Comparison of ENCODE assay signal across 8 cellular contexts in genomic region chr10:128047337-128047736, GRCh38.
A peak's percentile ranks its signal among the peaks of the same experiment; 100 is the strongest.
DNase-seq lines count a peak whose midpoint lies in the region; ATAC-seq, FAIRE-seq and TF ChIP-seq lines count a peak whose summit lies in the region.

No MANE protein-coding gene starts in this region.

- H3K9me3 ChIP-seq in Peyer's patch, result no peaks in the 10 kb centered on the region
- no peaks in the 10 kb centered on the region for H3K9me3 ChIP-seq in right atrium auricular region
- no peaks in the 10 kb centered on the region for H3K9me3 ChIP-seq in spleen

- FAIRE-seq in GM18507 (lab: Jason Lieb, UNC), result peak; percentile 97

- H3K36me3 ChIP-seq in Peyer's patch (peaks cover 0 to under 1% (median 0%) of the 10 kb centered on the region in 3 donors), right atrium auricular region (peaks cover 11% of the 10 kb centered on the region), spleen (peaks cover 0 to 54% (median 8%) of the 10 kb centered on the region in 6 donors)

- TF ChIP-seq POLR2A in Peyer's patch (IDR thresholded peaks at IDR 0.05) (peak; percentile 32 to 83), spleen (IDR thresholded peaks at IDR 0.05) (peak; percentile 64 to 76 (median 70))

- 16 to 47% (median 18%) methylated on average over 6 to 16 of the region's 16 CpGs for WGBS in spleen, 5 donors

- peak; percentile 98 for ATAC-seq in HG02885 (IDR thresholded peaks at IDR 0.05; ENCODE audit: poor library complexity, unreplicated experiment)

- no peaks in the 10 kb centered on the region for H3K27me3 ChIP-seq in Peyer's patch
- H3K27me3 ChIP-seq in right atrium auricular region, result no peaks in the 10 kb centered on the region
- no peaks in the 10 kb centered on the region for H3K27me3 ChIP-seq in spleen (replicated peaks in 1 of 7)

- H3K4me1 ChIP-seq in Peyer's patch, result peaks cover 4 to 31% (median 13%) of the 10 kb centered on the region in 4 donors
- peaks cover 0 to 52% of the 10 kb centered on the region in 2 donors for H3K4me1 ChIP-seq in right atrium auricular region
- peaks cover 21 to 80% (median 65%) of the 10 kb centered on the region in 6 donors for H3K4me1 ChIP-seq in spleen

- TF ChIP-seq CTCF in Peyer's patch (IDR thresholded peaks at IDR 0.05) (no peak), right atrium auricular region (IDR thresholded peaks at IDR 0.05) (no peak), spleen (IDR thresholded peaks at IDR 0.05 in 8 of 11, conservative IDR thresholded peaks at IDR 0.05 in 3 of 11) (peak in 5 of 11 experiments; percentile 18 to 44 (median 26)), foreskin fibroblast (IDR thresholded peaks at IDR 0.05; ENCODE audit: low read depth, low read length) (no peak)

- intact Hi-C loops in spleen (cut with DNase I; ENCODE audit: low total_unique reads), result no loop called here

- H3K27ac ChIP-seq in Peyer's patch, result peak overlapping the region; percentile 64 to 87 (median 78)
- H3K27ac ChIP-seq in right atrium auricular region, result peak overlapping the region; percentile 65 to 81
- H3K27ac ChIP-seq in spleen, result peak overlapping the region; percentile 51 to 96 (median 90)

- peak overlapping the region; percentile 20 to 46 (median 44) for H3K4me3 ChIP-seq in Peyer's patch
- H3K4me3 ChIP-seq in right atrium auricular region, result peak overlapping the region; percentile 14 to 22
- peak overlapping the region; percentile 27 to 74 (median 50) for H3K4me3 ChIP-seq in spleen
- H3K4me3 ChIP-seq in foreskin fibroblast (ENCODE audit: low read depth in 1 of 2, low read length in 2 of 2), result no peak overlapping the region

- DNase-seq in GM18507 (ENCODE audit: extremely low spot score, insufficient read length, low read depth) (peak; percentile 88), Peyer's patch (peak; percentile 88 to 96 (median 89)), right atrium auricular region (ENCODE audit: low spot score) (peak; percentile 77), spleen (peak; percentile 98), middle frontal gyrus (ENCODE audit: extremely low spot score, low spot score) (no peak), foreskin fibroblast (no peak)
- peak; percentile 94 for DNase-seq in activated effector memory CD4-positive, alpha-beta T cell treated with anti-CD3 and anti-CD28 coated beads, Interleukin-2, amount 50 U/mL, for 16 hours

Comparison
In these comparisons a context has a peak if more than half of its experiments do, and no peak if none do; other contexts are left out.
1. DNase-seq: peak in GM18507 (single experiment), Peyer's patch (3 of 3), activated effector memory CD4-positive, alpha-beta T cell treated with anti-CD3 and anti-CD28 coated beads, Interleukin-2, amount 50 U/mL, for 16 hours (single experiment), right atrium auricular region (single experiment) and spleen (single experiment); none in middle frontal gyrus (single experiment) and foreskin fibroblast (0 of 2).
2. H3K4me3 ChIP-seq: peak in Peyer's patch (4 of 4), right atrium auricular region (2 of 2) and spleen (8 of 8); none in foreskin fibroblast (0 of 2).
3. Peak in every context shown above with its lines, with median percentiles within 50 percentile points of each other: H3K27ac ChIP-seq.